ENCODE assay signal across 22 cellular contexts in genomic region chr16:89545044-89545830, GRCh38. TPM values are rescaled to one million over a fixed set of nuclear protein-coding genes. Genes with fewer than 3 reads are reported as not detected.
DNase-seq lines count a peak whose midpoint lies in the region; ATAC-seq and TF ChIP-seq lines count a peak whose summit lies in the region.
"Had no signal": no experiment of that assay in that cellular context is flagged by ENCODE, and none has a peak within 500 bp of the region (broad histone marks: within the 10 kb centered on the region; RNA-seq: fewer than 3 reads in every experiment).

No MANE protein-coding gene starts in this region.

- no peaks in the 10 kb centered on the region for H3K27me3 Mint-ChIP-seq in type B pancreatic cell
- H3K27me3 Mint-ChIP-seq: IgD-negative memory B cell had no signal

- H3K4me1 Mint-ChIP-seq in type B pancreatic cell (ENCODE audit: unreplicated experiment) = no peaks in the 10 kb centered on the region
- H3K4me1 Mint-ChIP-seq: CD14-positive monocyte, IgD-negative memory B cell had no signal

- H3K4me2 ChIP-seq in trophoblast cell (ENCODE audit: low read length) = no peak overlapping the region
- H3K4me2 ChIP-seq: KMS-11 had no signal

- peaks cover 5% of the 10 kb centered on the region for H3K36me3 Mint-ChIP-seq in type B pancreatic cell

- WGBS in trophoblast cell (ENCODE audit: extremely low coverage, insufficient coverage, insufficient read length) = no CpG with 5 or more reads among the region's 17 CpGs

- H3K4me3 ChIP-seq in mucosa of descending colon (no peak overlapping the region), trophoblast cell (ENCODE audit: low read depth, low read length) (no peak overlapping the region)

- H3K4me3 Mint-ChIP-seq in type B pancreatic cell = no peak overlapping the region
- H3K4me3 Mint-ChIP-seq: CD14-positive monocyte, IgD-negative memory B cell had no signal

- peak; percentile 26 for ATAC-seq in mucosa of descending colon

- no peak overlapping the region for H2BK12ac ChIP-seq in trophoblast cell (ENCODE audit: low read length)

- no peak overlapping the region for H2BK120ac ChIP-seq in trophoblast cell (ENCODE audit: insufficient read depth, low read length, poor library complexity)

- no peak overlapping the region for H3K23ac ChIP-seq in trophoblast cell (ENCODE audit: low read length)

- no peaks in the 10 kb centered on the region for H3K27me3 ChIP-seq in trophoblast cell (ENCODE audit: insufficient read depth, low read length)
- H3K27me3 ChIP-seq: BE2C had no signal

- TF ChIP-seq CTCF in mucosa of descending colon (IDR thresholded peaks at IDR 0.05) (no peak), type B pancreatic cell (conservative IDR thresholded peaks at IDR 0.05) (no peak)

- H3K9me3 ChIP-seq in mucosa of descending colon (no peaks in the 10 kb centered on the region), trophoblast cell (ENCODE audit: insufficient read depth, low read depth, low read length) (peaks cover 4% of the 10 kb centered on the region)
- H3K9me3 ChIP-seq: BE2C had no signal

- DNase-seq in DMS53 (lab: John Stamatoyannopoulos, UW) = peak; percentile 30
- DNase-seq in DMS53 treated with DMSO at 0.1 percent for 48 hours (lab: John Stamatoyannopoulos, UW; ENCODE audit: unreplicated experiment) = no peak
- peak; percentile 36 for DNase-seq in left kidney (ENCODE audit: low read depth, low spot score)
- no peak for DNase-seq in mucosa of descending colon
- no peak for DNase-seq in type B pancreatic cell (ENCODE audit: extremely low spot score, unreplicated experiment)
- no peak for DNase-seq in trophoblast cell
- no peak for DNase-seq in NCI-H524 treated with DMSO at 0.1 percent for 48 hours (lab: John Stamatoyannopoulos, UW)
- no peak for DNase-seq in putamen (ENCODE audit: low spot score)
- DNase-seq: 8988T, ACHN, BE2C, Calu3, MM.1S, NCI-H1694, NCI-H2081, NCI-H2227 treated with DMSO at 0.1 percent for 48 hours, NCI-H69, RPMI8226, SHP77 had no signal

- H2BK5ac ChIP-seq in trophoblast cell (ENCODE audit: low read depth, low read length, poor library complexity) = no peak overlapping the region

- H3K27ac ChIP-seq in trophoblast cell (ENCODE audit: low read depth, low read length) = no peak overlapping the region
- H3K27ac ChIP-seq: KMS-11 had no signal

- H3K18ac ChIP-seq in trophoblast cell (ENCODE audit: low read length) = no peak overlapping the region

- peaks cover 9% of the 10 kb centered on the region for H3K4me1 ChIP-seq in mucosa of descending colon (ENCODE audit: low read depth)
- no peaks in the 10 kb centered on the region for H3K4me1 ChIP-seq in trophoblast cell (ENCODE audit: control insufficient read depth in 1 of 2, insufficient read depth in 2 of 2, low read length in 2 of 2)
- H3K4me1 ChIP-seq: BE2C had no signal

- H3K4ac ChIP-seq in trophoblast cell (ENCODE audit: low read depth, low read length) = no peak overlapping the region

- no peak overlapping the region for H4K12ac ChIP-seq in trophoblast cell (ENCODE audit: low read depth, low read length)

- intact Hi-C loops in mucosa of descending colon (cut with DNase I, micrococcal nuclease) = no loop called here

- H4K91ac ChIP-seq in trophoblast cell (ENCODE audit: low read depth, low read length) = no peak overlapping the region

- H4K8ac ChIP-seq in trophoblast cell (ENCODE audit: low read depth, low read length) = no peak overlapping the region

- H2AK5ac ChIP-seq in trophoblast cell (ENCODE audit: low read length) = no peak overlapping the region

- peak overlapping the region; percentile 72 for H3K27ac Mint-ChIP-seq in type B pancreatic cell
- H3K27ac Mint-ChIP-seq: CD14-positive monocyte, IgD-negative memory B cell had no signal

- H2AFZ ChIP-seq in trophoblast cell (ENCODE audit: insufficient read depth, low read length, poor library complexity) = no peak overlapping the region

- H3K79me1 ChIP-seq in trophoblast cell (ENCODE audit: low read length) = no peaks in the 10 kb centered on the region

- H3K9me3 Mint-ChIP-seq in type B pancreatic cell = no peaks in the 10 kb centered on the region
- H3K9me3 Mint-ChIP-seq: IgD-negative memory B cell had no signal

- H3K79me2 ChIP-seq in trophoblast cell (ENCODE audit: control insufficient read depth, insufficient read depth, low read length, poor library complexity) = no peaks in the 10 kb centered on the region

- H3K14ac ChIP-seq in trophoblast cell (ENCODE audit: low read length) = no peak overlapping the region

- H3K36me3 ChIP-seq in mucosa of descending colon (ENCODE audit: low read depth) (peaks cover 6% of the 10 kb centered on the region), trophoblast cell (ENCODE audit: control insufficient read depth in 1 of 2, insufficient read depth in 2 of 2, low read length in 2 of 2) (peaks cover 60 to 70% of the 10 kb centered on the region in 2 experiments)

- no peak overlapping the region for H3K9ac ChIP-seq in trophoblast cell (ENCODE audit: low read length)
- H3K9ac ChIP-seq: KMS-11 had no signal

RNA-seq across cellular contexts. Expression of gene RPL13, which starts 15.2 kb away (rescaled TPM):
- total RNA-seq in mucosa of descending colon (1,000 to 10,000 TPM; 1,693 to 1,792 (median 1,717) TPM), type B pancreatic cell (ENCODE audit: low replicate concordance) (2,449 and 2,557 TPM in 2 replicates)
- polyA plus RNA-seq in trophoblast cell (2013) = 2,265 and 2,343 TPM in 2 replicates

RNA-seq across cellular contexts. Expression of gene CPNE7, which starts 30.3 kb away (rescaled TPM):
- 1 to 10 TPM in 1 of 3 donors, under 1 TPM in 2; 0.72 to 2.0 (median 0.79) TPM for total RNA-seq in mucosa of descending colon
- total RNA-seq in type B pancreatic cell (ENCODE audit: low replicate concordance) = 1.6 and 6.5 TPM in 2 replicates
- 0.23 and 0.37 TPM in 2 replicates for polyA plus RNA-seq in trophoblast cell (2013)
- polyA plus RNA-seq: CD14-positive monocyte, IgD-negative memory B cell had no signal

RNA-seq across cellular contexts. Expression of gene SPG7, which starts 37.0 kb away (rescaled TPM):
- total RNA-seq in mucosa of descending colon (100 to 1,000 TPM; 112 to 137 (median 121) TPM), type B pancreatic cell (ENCODE audit: low replicate concordance) (120 and 129 TPM in 2 replicates)
- 43.6 and 45.1 TPM in 2 replicates for polyA plus RNA-seq in trophoblast cell (2013)

RNA-seq across cellular contexts. Expression of gene ANKRD11, which starts 54.9 kb away (rescaled TPM):
- total RNA-seq in mucosa of descending colon (100 to 1,000 TPM; 125 to 127 (median 127) TPM), type B pancreatic cell (ENCODE audit: low replicate concordance) (153 and 155 TPM in 2 replicates)
- 101 and 102 TPM in 2 replicates for polyA plus RNA-seq in trophoblast cell (2013)

Comparison
In these comparisons a context has a peak if more than half of its experiments do, and no peak if none do; other contexts are left out.
1. DNase-seq: peak in DMS53 (single experiment) and left kidney (single experiment); none in DMS53 treated with DMSO at 0.1 percent for 48 hours (single experiment), mucosa of descending colon (0 of 3), type B pancreatic cell (single experiment), trophoblast cell (0 of 2), NCI-H524 treated with DMSO at 0.1 percent for 48 hours (single experiment) and putamen (single experiment).